1 cellular context compared by ENCODE assay signal in genomic region chr18:23227729-23228075, GRCh38.
TF ChIP-seq lines count a peak whose summit lies in the region.

No MANE protein-coding gene starts in this region.

TF ChIP-seq in K562, 482 proteins besides CTCF, POLR2A, EP300 and RAD21 (continued from another document):
- 0 out of 6 replicates have a peak, but pooled peaks of 1 of the 3 experiments have one; percentile 5 for TF ChIP-seq ZBTB11 (CRISPR knock-in tag; IDR thresholded peaks at IDR 0.05)
- TF ChIP-seq CREB5 (CRISPR knock-in tag; IDR thresholded peaks at IDR 0.05): no peak
- TF ChIP-seq SIN3A (IDR thresholded peaks at IDR 0.05; ENCODE audit: borderline replicate concordance in 2 of 2, control insufficient read depth in 1 of 2, low read depth in 2 of 2, low read length in 2 of 2): no peak
- no peak for TF ChIP-seq ZNF143 (CRISPR knock-in tag; IDR thresholded peaks at IDR 0.05)
- no peak for TF ChIP-seq KHSRP (IDR thresholded peaks at IDR 0.05)
- TF ChIP-seq HDAC2 (IDR thresholded peaks at IDR 0.05): no peak
TF ChIP-seq in K562: peak in this region for 6.
